Comparison of ENCODE assay signal across 8 cellular contexts in genomic region chr17:50117202-50118040, GRCh38. TPM values are rescaled to one million over a fixed set of nuclear protein-coding genes. Genes with fewer than 3 reads are reported as not detected.
DNase-seq lines count a peak whose midpoint lies in the region; ATAC-seq and TF ChIP-seq lines count a peak whose summit lies in the region.

No MANE protein-coding gene starts in this region.

- no peaks in the 10 kb centered on the region for H3K9me3 ChIP-seq in SJCRH30 (replicated peaks)

- TF ChIP-seq CTCF in GM13976 (IDR thresholded peaks at IDR 0.05; ENCODE audit: borderline replicate concordance, control extremely low read depth, extremely low read depth, insufficient read depth, missing control alignments) (peak; percentile 12), glutamatergic neuron (IDR thresholded peaks at IDR 0.05; ENCODE audit: partially characterized antibody, unreplicated experiment) (peak; percentile 73), retinal pigment epithelial cell (conservative IDR thresholded peaks at IDR 0.05; ENCODE audit: low read depth, low read length) (peak; percentile 68)

- H3K9me3 Mint-ChIP-seq in glutamatergic neuron (ENCODE audit: unreplicated experiment), result peaks cover 10% of the 10 kb centered on the region

- no peaks in the 10 kb centered on the region for H3K4me1 ChIP-seq in SJCRH30

- peaks cover 17% of the 10 kb centered on the region for H3K4me1 Mint-ChIP-seq in glutamatergic neuron (ENCODE audit: low read depth, unreplicated experiment)

- peak; percentile 79 for DNase-seq in GM13976 (ENCODE audit: low spot score)
- peak; percentile 52 to 77 for DNase-seq in NOMO-1 (lab: John Stamatoyannopoulos, UW; ENCODE audit: unreplicated experiment in 2 of 2)
- peak; percentile 86 for DNase-seq in activated effector memory CD4-positive, alpha-beta T cell treated with anti-CD3 and anti-CD28 coated beads, Interleukin-2, amount 50 U/mL, for 16 hours
- peak; percentile 87 for DNase-seq in glutamatergic neuron
- no peak for DNase-seq in retinal pigment epithelial cell (ENCODE audit: low read depth)
- DNase-seq in SJCRH30, result no peak
- no peak for DNase-seq in NK-92 (lab: John Stamatoyannopoulos, UW; ENCODE audit: unreplicated experiment)

- no peaks in the 10 kb centered on the region for H3K27me3 ChIP-seq in SJCRH30

- H3K27ac ChIP-seq in SJCRH30, result no peak overlapping the region

- no peak overlapping the region for H3K4me3 ChIP-seq in retinal pigment epithelial cell (ENCODE audit: low read length)
- H3K4me3 ChIP-seq in SJCRH30, result no peak overlapping the region

- peaks cover 16% of the 10 kb centered on the region for H3K36me3 Mint-ChIP-seq in glutamatergic neuron (ENCODE audit: unreplicated experiment)

- peak overlapping the region; percentile 16 for H3K4me3 Mint-ChIP-seq in glutamatergic neuron (ENCODE audit: unreplicated experiment)

- peaks cover 21% of the 10 kb centered on the region for H3K27me3 Mint-ChIP-seq in glutamatergic neuron (ENCODE audit: unreplicated experiment)

- no peak overlapping the region for H3K27ac Mint-ChIP-seq in glutamatergic neuron (ENCODE audit: unreplicated experiment)

- in situ Hi-C loops in GM13976 (cut with MboI; ENCODE audit: low sequenced_read_pairs, unreplicated experiment), result no loop called here

- ATAC-seq in GM19397 (IDR thresholded peaks at IDR 0.05; ENCODE audit: unreplicated experiment), result no peak

- no peaks in the 10 kb centered on the region for H3K36me3 ChIP-seq in SJCRH30

RNA-seq across cellular contexts. Expression of gene SAMD14, which starts 12.5 kb away (rescaled TPM):
- total RNA-seq in glutamatergic neuron (ENCODE audit: unreplicated experiment), result 95.0 TPM
- 2.4 and 3.1 TPM in 2 replicates for total RNA-seq in SJCRH30 (2014; rRNA removed; shearing (Covaris generic))

RNA-seq across cellular contexts. Expression of gene PDK2, which starts 22.3 kb away (rescaled TPM):
- total RNA-seq in glutamatergic neuron (ENCODE audit: unreplicated experiment), result 36.9 TPM
- 10.7 and 12.5 TPM in 2 replicates for total RNA-seq in SJCRH30 (2014; rRNA removed; shearing (Covaris generic))

RNA-seq across cellular contexts. Expression of gene PPP1R9B, which starts 33.1 kb away (rescaled TPM):
- 74.0 TPM for total RNA-seq in glutamatergic neuron (ENCODE audit: unreplicated experiment)
- total RNA-seq in SJCRH30 (2014; rRNA removed; shearing (Covaris generic)), result 32.1 TPM in 2 replicates

RNA-seq across cellular contexts. Expression of gene SGCA, which starts 48.4 kb away (rescaled TPM):
- total RNA-seq in glutamatergic neuron (ENCODE audit: unreplicated experiment), result 1.3 TPM
- total RNA-seq in SJCRH30 (2014; rRNA removed; shearing (Covaris generic)), result 43.2 and 43.4 TPM in 2 replicates

Comparison
In these comparisons a context has a peak if more than half of its experiments do, and no peak if none do; other contexts are left out.
1. DNase-seq: peak in GM13976 (single experiment), NOMO-1 (2 of 2), activated effector memory CD4-positive, alpha-beta T cell treated with anti-CD3 and anti-CD28 coated beads, Interleukin-2, amount 50 U/mL, for 16 hours (single experiment) and glutamatergic neuron (single experiment); none in retinal pigment epithelial cell (single experiment), SJCRH30 (0 of 2) and NK-92 (single experiment).
2. CTCF ChIP-seq: peak in every context shown above with its lines; median percentile 73 in glutamatergic neuron; 68 in retinal pigment epithelial cell; 12 in GM13976.
3. RNA of gene SAMD14, which starts 12.5 kb away (total RNA-seq): 95.0 TPM in glutamatergic neuron (single experiment); 2.4 to 3.1 TPM in SJCRH30; every median in the first group is over 10 times any median in the second.